In the genomic region with DNA sequence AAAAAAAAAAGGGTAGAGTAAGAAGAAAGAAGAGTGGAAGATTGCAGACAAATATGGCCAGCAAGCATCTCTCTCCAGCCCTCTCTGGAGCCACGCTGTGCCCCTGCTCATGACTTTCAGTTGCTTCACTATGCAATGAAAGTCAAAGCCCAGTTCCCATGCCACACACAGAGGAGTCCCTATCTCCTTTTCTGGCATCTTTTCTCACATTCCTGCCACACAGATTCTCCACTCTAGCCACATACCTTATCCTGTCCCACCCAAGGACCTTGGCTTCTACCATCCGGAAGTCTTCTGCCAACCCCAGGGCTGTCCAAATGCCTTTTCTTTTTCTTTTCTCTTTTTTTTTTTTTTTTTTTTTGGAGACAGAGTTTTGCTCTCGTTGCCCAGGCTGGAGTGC, we compare ENCODE assay signal across 24 cellular contexts. TPM values are rescaled to one million over a fixed set of nuclear protein-coding genes. Genes with fewer than 3 reads are reported as not detected.
A peak's percentile ranks its signal among the peaks of the same experiment; 100 is the strongest.
DNase-seq lines count a peak whose midpoint lies in the region; ATAC-seq and TF ChIP-seq lines count a peak whose summit lies in the region.
"Had no signal": no experiment of that assay in that cellular context is flagged by ENCODE, and none has a peak within 500 bp of the region (broad histone marks: within the 10 kb centered on the region; RNA-seq: fewer than 3 reads in every experiment).

No MANE protein-coding gene starts in this region.

- TF ChIP-seq CTCF in HEK293 (tag by site-specific recombination; IDR thresholded peaks at IDR 0.05) = no peak
- TF ChIP-seq CTCF in RWPE2 (IDR thresholded peaks at IDR 0.05; ENCODE audit: poor library complexity, severe bottlenecking) = no peak

- no peak overlapping the region for H3K9ac ChIP-seq in mesenchymal stem cell (ENCODE audit: low read length)

- H3K36me3 ChIP-seq in HEK293 (ENCODE audit: control insufficient read depth in 2 of 2, insufficient read depth in 1 of 2, low read length in 2 of 2) (no peaks in the 10 kb centered on the region), RWPE2 (ENCODE audit: low read depth) (no peaks in the 10 kb centered on the region), mesenchymal stem cell (ENCODE audit: control insufficient read depth in 1 of 2, insufficient read depth in 2 of 2, low read depth in 1 of 2, low read length in 2 of 2) (peaks cover 0 to 8% of the 10 kb centered on the region in 2 experiments)
- H3K36me3 ChIP-seq: neutrophil, uterus had no signal

- peak overlapping the region; percentile 45 to 73 for H3K18ac ChIP-seq in mesenchymal stem cell (ENCODE audit: low read depth in 1 of 2, low read length in 2 of 2)

- H2BK12ac ChIP-seq in mesenchymal stem cell (ENCODE audit: low read length in 2 of 2) = peak overlapping the region in 1 of 2 experiments; percentile 94

- H3K9me3 ChIP-seq in HEK293 (ENCODE audit: control insufficient read depth, insufficient read depth, low read depth, low read length) (no peaks in the 10 kb centered on the region), RWPE2 (ENCODE audit: severe bottlenecking) (no peaks in the 10 kb centered on the region), mesenchymal stem cell (ENCODE audit: control insufficient read depth, low read length) (no peaks in the 10 kb centered on the region)
- H3K9me3 ChIP-seq: neutrophil, uterus had no signal

- H3K4me1 ChIP-seq in HEK293 (ENCODE audit: control insufficient read depth, insufficient read depth, low read length) (peaks cover 4% of the 10 kb centered on the region; the same call in 1 of the 2 replicates), RWPE2 (ENCODE audit: insufficient read depth, poor library complexity, severe bottlenecking) (peaks cover 31% of the 10 kb centered on the region), mesenchymal stem cell (ENCODE audit: control insufficient read depth, insufficient read depth, low read depth, low read length) (peaks cover 30% of the 10 kb centered on the region)
- H3K4me1 ChIP-seq: uterus had no signal

- H3K4me3 ChIP-seq in HEK293 (ENCODE audit: low read depth, low read length) (no peak overlapping the region), RWPE2 (ENCODE audit: severe bottlenecking) (no peak overlapping the region), mesenchymal stem cell (ENCODE audit: insufficient read depth in 1 of 2, low read depth in 1 of 2, low read length in 2 of 2) (no peak overlapping the region)
- H3K4me3 ChIP-seq: uterus had no signal

- WGBS in mesenchymal stem cell = 94% methylated on average over 2 of the region's 3 CpGs

- H4K91ac ChIP-seq in mesenchymal stem cell (ENCODE audit: low read length) = peak overlapping the region; percentile 47

- H4K8ac ChIP-seq in mesenchymal stem cell (ENCODE audit: low read length) = no peak overlapping the region

- H3K4me2 ChIP-seq in mesenchymal stem cell (ENCODE audit: low read length, poor library complexity, severe bottlenecking) = no peak overlapping the region

- no peak overlapping the region for H2BK15ac ChIP-seq in mesenchymal stem cell (ENCODE audit: low read depth, poor library complexity, severe bottlenecking)

- peak overlapping the region; percentile 25 for H2AK5ac ChIP-seq in mesenchymal stem cell (ENCODE audit: low read length, severe bottlenecking)

- POLR2A ChIA-PET in HEK293 (lab: Yijun Ruan, JAX) = no interaction called here

- H3K79me1 ChIP-seq in mesenchymal stem cell (replicated peaks; ENCODE audit: low read length, poor library complexity, severe bottlenecking) = peaks cover 6% of the 10 kb centered on the region

- no peak overlapping the region for H2BK5ac ChIP-seq in mesenchymal stem cell (ENCODE audit: low read depth, low read length, poor library complexity, severe bottlenecking)

- H2AFZ ChIP-seq in mesenchymal stem cell (ENCODE audit: low read depth, low read length) = no peak overlapping the region

- H3K27me3 ChIP-seq in RWPE2 (ENCODE audit: insufficient read depth, poor library complexity, severe bottlenecking) = no peaks in the 10 kb centered on the region
- H3K27me3 ChIP-seq in mesenchymal stem cell (ENCODE audit: control insufficient read depth in 1 of 2, insufficient read depth in 1 of 2, low read length in 2 of 2) = no peaks in the 10 kb centered on the region
- H3K27me3 ChIP-seq: uterus had no signal

- H3K27ac ChIP-seq in HEK293 (ENCODE audit: extremely low read depth, low read depth, low read length) (no peak overlapping the region), RWPE2 (ENCODE audit: poor library complexity, severe bottlenecking) (peak overlapping the region; percentile 99), mesenchymal stem cell (ENCODE audit: low read length, poor library complexity, severe bottlenecking) (peak overlapping the region; percentile 99)
- H3K27ac ChIP-seq: neutrophil, uterus had no signal

- CTCF ChIA-PET in HEK293 (lab: Yijun Ruan, JAX) = no interaction called here

- H3K4ac ChIP-seq in mesenchymal stem cell (ENCODE audit: low read depth in 1 of 2, low read length in 2 of 2) = peak overlapping the region in 1 of 2 experiments; percentile 49

- no peak overlapping the region for H2BK120ac ChIP-seq in mesenchymal stem cell (ENCODE audit: low read depth, low read length)

- peak overlapping the region in 1 of 2 experiments; percentile 71 for H3K14ac ChIP-seq in mesenchymal stem cell (ENCODE audit: low read length in 2 of 2)

- ATAC-seq in RWPE2 (ENCODE audit: low read depth) = no peak
- ATAC-seq in HG03135 (IDR thresholded peaks at IDR 0.05; ENCODE audit: unreplicated experiment) = no peak
- ATAC-seq: left colon had no signal

- DNase-seq in A172 (ENCODE audit: low spot score) = peak; percentile 50
- no peak for DNase-seq in RWPE2 (ENCODE audit: low spot score)
- DNase-seq in mesenchymal stem cell = no peak
- no peak for DNase-seq in NCI-H510A (lab: John Stamatoyannopoulos, UW)
- DNase-seq in NCI-H187 (lab: John Stamatoyannopoulos, UW) = no peak
- no peak for DNase-seq in NCI-H2227 treated with DMSO at 0.1 percent for 48 hours (lab: John Stamatoyannopoulos, UW)
- DNase-seq: activated CD4-positive, alpha-beta T cell treated with anti-CD3 and anti-CD28 coated beads for 1 hour; activated naive CD4-positive, alpha-beta T cell treated with anti-CD3 and anti-CD28 coated beads, Interleukin-2, amount 10 ng/mL, durations not matched to agents 7 days and 5 days; activated T-cell treated with anti-CD3 and anti-CD28 coated beads, Interleukin-2, amount 50 U/mL, for 48 hours; CD4-positive, CD25-positive, alpha-beta regulatory T cell; DMS153; GDM1; GOT3; Kasumi-1; left colon; NCI-H1105; NCI-H2081 treated with DMSO at 0.1 percent for 48 hours; NCI-H446 treated with DMSO at 0.1 percent for 48 hours; retina; stimulated activated CD4-positive, alpha-beta T cell treated with anti-CD3 and anti-CD28 coated beads, Interleukin-12 subunit alpha, Interleukin-12 subunit beta, amount 100 ng/mL, for 4 hours; uterus had no signal

- no peak overlapping the region for H3K23ac ChIP-seq in mesenchymal stem cell (ENCODE audit: low read length in 2 of 2)

TF ChIP-seq in HEK293, 187 proteins besides CTCF, POLR2A, EP300 and RAD21:
- TF ChIP-seq ZNF140 (tag by site-specific recombination; IDR thresholded peaks at IDR 0.05) (no peak), PRDM1 (tag by site-specific recombination; IDR thresholded peaks at IDR 0.05) (peak; percentile 43; the same call in 1 of the 2 replicates)

RNA-seq across cellular contexts. Expression of a gene that starts 39.3 kb away (rescaled TPM):
- total RNA-seq in A172 (2014; rRNA removed; shearing (Covaris generic)) = 21.9 and 29.3 TPM in 2 replicates
- 25.3 TPM for polyA plus RNA-seq in mesenchymal stem cell (2013, experiment 1 of 2)
- polyA plus RNA-seq in mesenchymal stem cell (2013, experiment 2 of 2) = 24.3 TPM
